1 cellular context compared by ENCODE assay signal in the genomic region with DNA sequence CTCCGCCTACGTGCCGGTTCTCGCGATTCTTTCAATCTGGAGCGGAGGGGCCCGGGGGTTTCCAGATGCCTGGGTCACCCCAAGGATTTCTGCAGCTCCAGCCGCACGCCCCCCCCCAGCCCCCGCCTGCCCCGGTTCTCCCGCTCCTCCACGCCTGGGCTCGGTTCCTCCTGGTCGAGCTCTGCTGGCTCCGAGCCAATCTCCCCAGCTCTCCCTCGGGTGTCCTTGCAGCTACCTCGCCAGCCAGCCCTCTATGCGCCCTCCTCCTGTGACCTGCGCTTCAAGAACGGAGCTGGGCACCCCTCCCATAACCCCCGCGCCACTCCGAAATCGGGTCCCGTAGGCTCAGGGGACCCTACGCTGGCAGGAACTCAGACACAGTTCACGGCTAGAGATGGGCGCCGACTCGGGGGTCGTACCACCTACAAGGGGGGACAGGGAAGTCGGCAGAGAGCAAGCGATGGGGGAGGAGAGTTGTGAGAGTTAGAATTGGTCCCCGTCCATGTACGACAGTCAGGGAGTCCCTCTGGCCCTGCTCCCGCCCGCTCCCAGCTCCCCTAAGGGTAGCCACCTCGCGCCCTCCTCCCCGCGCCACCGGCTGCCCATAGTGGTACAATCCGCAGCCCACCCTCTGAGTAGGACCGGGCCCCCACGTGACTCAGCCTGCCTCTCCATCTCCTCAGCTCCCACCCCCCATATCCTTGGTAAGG.
A peak's percentile ranks its signal among the peaks of the same experiment; 100 is the strongest.
TF ChIP-seq lines count a peak whose summit lies in the region.

No MANE protein-coding gene starts in this region.

TF ChIP-seq in HEK293, 187 proteins besides CTCF, POLR2A, EP300 and RAD21 (continued from another document):
- TF ChIP-seq, protein P1, sequence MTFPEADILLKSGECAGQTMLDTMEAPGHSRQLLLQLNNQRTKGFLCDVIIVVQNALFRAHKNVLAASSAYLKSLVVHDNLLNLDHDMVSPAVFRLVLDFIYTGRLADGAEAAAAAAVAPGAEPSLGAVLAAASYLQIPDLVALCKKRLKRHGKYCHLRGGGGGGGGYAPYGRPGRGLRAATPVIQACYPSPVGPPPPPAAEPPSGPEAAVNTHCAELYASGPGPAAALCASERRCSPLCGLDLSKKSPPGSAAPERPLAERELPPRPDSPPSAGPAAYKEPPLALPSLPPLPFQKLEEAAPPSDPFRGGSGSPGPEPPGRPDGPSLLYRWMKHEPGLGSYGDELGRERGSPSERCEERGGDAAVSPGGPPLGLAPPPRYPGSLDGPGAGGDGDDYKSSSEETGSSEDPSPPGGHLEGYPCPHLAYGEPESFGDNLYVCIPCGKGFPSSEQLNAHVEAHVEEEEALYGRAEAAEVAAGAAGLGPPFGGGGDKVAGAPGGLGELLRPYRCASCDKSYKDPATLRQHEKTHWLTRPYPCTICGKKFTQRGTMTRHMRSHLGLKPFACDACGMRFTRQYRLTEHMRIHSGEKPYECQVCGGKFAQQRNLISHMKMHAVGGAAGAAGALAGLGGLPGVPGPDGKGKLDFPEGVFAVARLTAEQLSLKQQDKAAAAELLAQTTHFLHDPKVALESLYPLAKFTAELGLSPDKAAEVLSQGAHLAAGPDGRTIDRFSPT (tag by site-specific recombination; IDR thresholded peaks at IDR 0.05): peak; percentile 75
- TF ChIP-seq KLF1 (tag by site-specific recombination; IDR thresholded peaks at IDR 0.05) (peak; percentile 26; the same call in 1 of the 2 replicates), ZNF529 (tag by site-specific recombination; IDR thresholded peaks at IDR 0.05; ENCODE audit: insufficient replicate concordance) (no peak), ZFP37 (tag by site-specific recombination; IDR thresholded peaks at IDR 0.05) (0 out of 2 replicates have a peak, but pooled peaks have one; percentile 61), ZBTB21 (tag by site-specific recombination; IDR thresholded peaks at IDR 0.05) (0 out of 2 replicates have a peak, but pooled peaks have one; percentile 21), WT1 (tag by site-specific recombination; IDR thresholded peaks at IDR 0.05) (peak; percentile 68; the same call in 1 of the 2 replicates), ZNF10 (tag by site-specific recombination; IDR thresholded peaks at IDR 0.05) (no peak), ZNF423 (tag by site-specific recombination; IDR thresholded peaks at IDR 0.05) (peak; percentile 94), ZBTB17 (tag by site-specific recombination; IDR thresholded peaks at IDR 0.05) (peak; percentile 86), ZNF223 (tag by site-specific recombination; IDR thresholded peaks at IDR 0.05) (no peak), ZNF843 (tag by site-specific recombination; IDR thresholded peaks at IDR 0.05) (no peak), ZNF76 (tag by site-specific recombination; IDR thresholded peaks at IDR 0.05; ENCODE audit: borderline replicate concordance, low read depth) (peak; percentile 81), ZNF23 (tag by site-specific recombination; IDR thresholded peaks at IDR 0.05; ENCODE audit: borderline replicate concordance) (no peak), ZNF274 (IDR thresholded peaks at IDR 0.05; ENCODE audit: low read length) (no peak), ZNF274 (tag by site-specific recombination; IDR thresholded peaks at IDR 0.05; ENCODE audit: borderline replicate concordance) (no peak), HOXC10 (CRISPR knock-in tag; IDR thresholded peaks at IDR 0.05) (no peak), ZNF114 (tag by site-specific recombination; IDR thresholded peaks at IDR 0.05) (no peak), ZNF621 (tag by site-specific recombination; IDR thresholded peaks at IDR 0.05) (no peak), YY1 (tag by site-specific recombination; IDR thresholded peaks at IDR 0.05) (0 out of 2 replicates have a peak, but pooled peaks have one; percentile 20), ZBTB48 (tag by site-specific recombination; IDR thresholded peaks at IDR 0.05) (peak; percentile 44), ZNF391 (tag by site-specific recombination; IDR thresholded peaks at IDR 0.05; ENCODE audit: borderline replicate concordance, low read depth) (peak; percentile 42; the same call in 1 of the 2 replicates), ZNF37A (tag by site-specific recombination; IDR thresholded peaks at IDR 0.05) (no peak)
- TF ChIP-seq, protein P2, sequence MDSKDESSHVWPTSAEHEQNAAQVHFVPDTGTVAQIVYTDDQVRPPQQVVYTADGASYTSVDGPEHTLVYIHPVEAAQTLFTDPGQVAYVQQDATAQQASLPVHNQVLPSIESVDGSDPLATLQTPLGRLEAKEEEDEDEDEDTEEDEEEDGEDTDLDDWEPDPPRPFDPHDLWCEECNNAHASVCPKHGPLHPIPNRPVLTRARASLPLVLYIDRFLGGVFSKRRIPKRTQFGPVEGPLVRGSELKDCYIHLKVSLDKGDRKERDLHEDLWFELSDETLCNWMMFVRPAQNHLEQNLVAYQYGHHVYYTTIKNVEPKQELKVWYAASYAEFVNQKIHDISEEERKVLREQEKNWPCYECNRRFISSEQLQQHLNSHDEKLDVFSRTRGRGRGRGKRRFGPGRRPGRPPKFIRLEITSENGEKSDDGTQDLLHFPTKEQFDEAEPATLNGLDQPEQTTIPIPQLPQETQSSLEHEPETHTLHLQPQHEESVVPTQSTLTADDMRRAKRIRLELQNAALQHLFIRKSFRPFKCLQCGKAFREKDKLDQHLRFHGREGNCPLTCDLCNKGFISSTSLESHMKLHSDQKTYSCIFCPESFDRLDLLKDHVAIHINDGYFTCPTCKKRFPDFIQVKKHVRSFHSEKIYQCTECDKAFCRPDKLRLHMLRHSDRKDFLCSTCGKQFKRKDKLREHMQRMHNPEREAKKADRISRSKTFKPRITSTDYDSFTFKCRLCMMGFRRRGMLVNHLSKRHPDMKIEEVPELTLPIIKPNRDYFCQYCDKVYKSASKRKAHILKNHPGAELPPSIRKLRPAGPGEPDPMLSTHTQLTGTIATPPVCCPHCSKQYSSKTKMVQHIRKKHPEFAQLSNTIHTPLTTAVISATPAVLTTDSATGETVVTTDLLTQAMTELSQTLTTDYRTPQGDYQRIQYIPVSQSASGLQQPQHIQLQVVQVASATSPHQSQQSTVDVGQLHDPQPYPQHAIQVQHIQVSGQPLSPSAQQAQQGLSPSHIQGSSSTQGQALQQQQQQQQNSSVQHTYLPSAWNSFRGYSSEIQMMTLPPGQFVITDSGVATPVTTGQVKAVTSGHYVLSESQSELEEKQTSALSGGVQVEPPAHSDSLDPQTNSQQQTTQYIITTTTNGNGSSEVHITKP (tag by site-specific recombination; IDR thresholded peaks at IDR 0.05): peak; percentile 100
- TF ChIP-seq, protein P3, sequence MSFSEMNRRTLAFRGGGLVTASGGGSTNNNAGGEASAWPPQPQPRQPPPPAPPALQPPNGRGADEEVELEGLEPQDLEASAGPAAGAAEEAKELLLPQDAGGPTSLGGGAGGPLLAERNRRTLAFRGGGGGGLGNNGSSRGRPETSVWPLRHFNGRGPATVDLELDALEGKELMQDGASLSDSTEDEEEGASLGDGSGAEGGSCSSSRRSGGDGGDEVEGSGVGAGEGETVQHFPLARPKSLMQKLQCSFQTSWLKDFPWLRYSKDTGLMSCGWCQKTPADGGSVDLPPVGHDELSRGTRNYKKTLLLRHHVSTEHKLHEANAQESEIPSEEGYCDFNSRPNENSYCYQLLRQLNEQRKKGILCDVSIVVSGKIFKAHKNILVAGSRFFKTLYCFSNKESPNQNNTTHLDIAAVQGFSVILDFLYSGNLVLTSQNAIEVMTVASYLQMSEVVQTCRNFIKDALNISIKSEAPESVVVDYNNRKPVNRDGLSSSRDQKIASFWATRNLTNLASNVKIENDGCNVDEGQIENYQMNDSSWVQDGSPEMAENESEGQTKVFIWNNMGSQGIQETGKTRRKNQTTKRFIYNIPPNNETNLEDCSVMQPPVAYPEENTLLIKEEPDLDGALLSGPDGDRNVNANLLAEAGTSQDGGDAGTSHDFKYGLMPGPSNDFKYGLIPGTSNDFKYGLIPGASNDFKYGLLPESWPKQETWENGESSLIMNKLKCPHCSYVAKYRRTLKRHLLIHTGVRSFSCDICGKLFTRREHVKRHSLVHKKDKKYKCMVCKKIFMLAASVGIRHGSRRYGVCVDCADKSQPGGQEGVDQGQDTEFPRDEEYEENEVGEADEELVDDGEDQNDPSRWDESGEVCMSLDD (tag by site-specific recombination; IDR thresholded peaks at IDR 0.05): peak; percentile 51; the same call in 1 of the 2 replicates
- TF ChIP-seq, protein P4, sequence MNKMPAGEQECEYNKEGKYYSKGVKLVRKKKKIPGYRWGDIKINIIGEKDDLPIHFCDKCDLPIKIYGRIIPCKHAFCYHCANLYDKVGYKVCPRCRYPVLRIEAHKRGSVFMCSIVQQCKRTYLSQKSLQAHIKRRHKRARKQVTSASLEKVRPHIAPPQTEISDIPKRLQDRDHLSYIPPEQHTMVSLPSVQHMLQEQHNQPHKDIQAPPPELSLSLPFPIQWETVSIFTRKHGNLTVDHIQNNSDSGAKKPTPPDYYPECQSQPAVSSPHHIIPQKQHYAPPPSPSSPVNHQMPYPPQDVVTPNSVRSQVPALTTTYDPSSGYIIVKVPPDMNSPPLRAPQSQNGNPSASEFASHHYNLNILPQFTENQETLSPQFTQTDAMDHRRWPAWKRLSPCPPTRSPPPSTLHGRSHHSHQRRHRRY (tag by site-specific recombination; IDR thresholded peaks at IDR 0.05): no peak
- TF ChIP-seq, protein P5, sequence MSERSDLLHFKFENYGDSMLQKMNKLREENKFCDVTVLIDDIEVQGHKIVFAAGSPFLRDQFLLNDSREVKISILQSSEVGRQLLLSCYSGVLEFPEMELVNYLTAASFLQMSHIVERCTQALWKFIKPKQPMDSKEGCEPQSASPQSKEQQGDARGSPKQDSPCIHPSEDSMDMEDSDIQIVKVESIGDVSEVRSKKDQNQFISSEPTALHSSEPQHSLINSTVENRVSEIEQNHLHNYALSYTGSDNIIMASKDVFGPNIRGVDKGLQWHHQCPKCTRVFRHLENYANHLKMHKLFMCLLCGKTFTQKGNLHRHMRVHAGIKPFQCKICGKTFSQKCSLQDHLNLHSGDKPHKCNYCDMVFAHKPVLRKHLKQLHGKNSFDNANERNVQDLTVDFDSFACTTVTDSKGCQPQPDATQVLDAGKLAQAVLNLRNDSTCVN (tag by site-specific recombination; optimal IDR thresholded peaks at IDR 0.05): peak; percentile 51
- TF ChIP-seq, protein P6, sequence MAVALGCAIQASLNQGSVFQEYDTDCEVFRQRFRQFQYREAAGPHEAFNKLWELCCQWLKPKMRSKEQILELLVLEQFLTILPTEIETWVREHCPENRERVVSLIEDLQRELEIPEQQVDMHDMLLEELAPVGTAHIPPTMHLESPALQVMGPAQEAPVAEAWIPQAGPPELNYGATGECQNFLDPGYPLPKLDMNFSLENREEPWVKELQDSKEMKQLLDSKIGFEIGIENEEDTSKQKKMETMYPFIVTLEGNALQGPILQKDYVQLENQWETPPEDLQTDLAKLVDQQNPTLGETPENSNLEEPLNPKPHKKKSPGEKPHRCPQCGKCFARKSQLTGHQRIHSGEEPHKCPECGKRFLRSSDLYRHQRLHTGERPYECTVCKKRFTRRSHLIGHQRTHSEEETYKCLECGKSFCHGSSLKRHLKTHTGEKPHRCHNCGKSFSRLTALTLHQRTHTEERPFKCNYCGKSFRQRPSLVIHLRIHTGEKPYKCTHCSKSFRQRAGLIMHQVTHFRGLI (tag by site-specific recombination; IDR thresholded peaks at IDR 0.05): 0 out of 2 replicates have a peak, but pooled peaks have one; percentile 23
- TF ChIP-seq, protein P7, sequence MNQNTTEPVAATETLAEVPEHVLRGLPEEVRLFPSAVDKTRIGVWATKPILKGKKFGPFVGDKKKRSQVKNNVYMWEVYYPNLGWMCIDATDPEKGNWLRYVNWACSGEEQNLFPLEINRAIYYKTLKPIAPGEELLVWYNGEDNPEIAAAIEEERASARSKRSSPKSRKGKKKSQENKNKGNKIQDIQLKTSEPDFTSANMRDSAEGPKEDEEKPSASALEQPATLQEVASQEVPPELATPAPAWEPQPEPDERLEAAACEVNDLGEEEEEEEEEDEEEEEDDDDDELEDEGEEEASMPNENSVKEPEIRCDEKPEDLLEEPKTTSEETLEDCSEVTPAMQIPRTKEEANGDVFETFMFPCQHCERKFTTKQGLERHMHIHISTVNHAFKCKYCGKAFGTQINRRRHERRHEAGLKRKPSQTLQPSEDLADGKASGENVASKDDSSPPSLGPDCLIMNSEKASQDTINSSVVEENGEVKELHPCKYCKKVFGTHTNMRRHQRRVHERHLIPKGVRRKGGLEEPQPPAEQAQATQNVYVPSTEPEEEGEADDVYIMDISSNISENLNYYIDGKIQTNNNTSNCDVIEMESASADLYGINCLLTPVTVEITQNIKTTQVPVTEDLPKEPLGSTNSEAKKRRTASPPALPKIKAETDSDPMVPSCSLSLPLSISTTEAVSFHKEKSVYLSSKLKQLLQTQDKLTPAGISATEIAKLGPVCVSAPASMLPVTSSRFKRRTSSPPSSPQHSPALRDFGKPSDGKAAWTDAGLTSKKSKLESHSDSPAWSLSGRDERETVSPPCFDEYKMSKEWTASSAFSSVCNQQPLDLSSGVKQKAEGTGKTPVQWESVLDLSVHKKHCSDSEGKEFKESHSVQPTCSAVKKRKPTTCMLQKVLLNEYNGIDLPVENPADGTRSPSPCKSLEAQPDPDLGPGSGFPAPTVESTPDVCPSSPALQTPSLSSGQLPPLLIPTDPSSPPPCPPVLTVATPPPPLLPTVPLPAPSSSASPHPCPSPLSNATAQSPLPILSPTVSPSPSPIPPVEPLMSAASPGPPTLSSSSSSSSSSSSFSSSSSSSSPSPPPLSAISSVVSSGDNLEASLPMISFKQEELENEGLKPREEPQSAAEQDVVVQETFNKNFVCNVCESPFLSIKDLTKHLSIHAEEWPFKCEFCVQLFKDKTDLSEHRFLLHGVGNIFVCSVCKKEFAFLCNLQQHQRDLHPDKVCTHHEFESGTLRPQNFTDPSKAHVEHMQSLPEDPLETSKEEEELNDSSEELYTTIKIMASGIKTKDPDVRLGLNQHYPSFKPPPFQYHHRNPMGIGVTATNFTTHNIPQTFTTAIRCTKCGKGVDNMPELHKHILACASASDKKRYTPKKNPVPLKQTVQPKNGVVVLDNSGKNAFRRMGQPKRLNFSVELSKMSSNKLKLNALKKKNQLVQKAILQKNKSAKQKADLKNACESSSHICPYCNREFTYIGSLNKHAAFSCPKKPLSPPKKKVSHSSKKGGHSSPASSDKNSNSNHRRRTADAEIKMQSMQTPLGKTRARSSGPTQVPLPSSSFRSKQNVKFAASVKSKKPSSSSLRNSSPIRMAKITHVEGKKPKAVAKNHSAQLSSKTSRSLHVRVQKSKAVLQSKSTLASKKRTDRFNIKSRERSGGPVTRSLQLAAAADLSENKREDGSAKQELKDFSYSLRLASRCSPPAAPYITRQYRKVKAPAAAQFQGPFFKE (tag by site-specific recombination; IDR thresholded peaks at IDR 0.05; ENCODE audit: borderline replicate concordance): 0 out of 2 replicates have a peak, but pooled peaks have one; percentile 71
